ENCODE assay signal across 8 cellular contexts in genomic region chr6:32254761-32255211, GRCh38. TPM values are rescaled to one million over a fixed set of nuclear protein-coding genes. Genes with fewer than 3 reads are reported as not detected.
DNase-seq lines count a peak whose midpoint lies in the region; ATAC-seq and TF ChIP-seq lines count a peak whose summit lies in the region.

No MANE protein-coding gene starts in this region.

- intact Hi-C loops in breast epithelium (cut with DNase I; ENCODE audit: low total_unique reads), result no loop called here

- H3K36me3 ChIP-seq in HUES48 (ENCODE audit: control insufficient read depth, insufficient read depth, low read length) (no peaks in the 10 kb centered on the region), breast epithelium (no peaks in the 10 kb centered on the region)

- TF ChIP-seq POLR2A in breast epithelium (IDR thresholded peaks at IDR 0.05), result no peak

- peak overlapping the region; percentile 62 for H3K4me3 ChIP-seq in HUES48 (ENCODE audit: low read depth, low read length)
- peak overlapping the region; percentile 37 to 65 (median 48) for H3K4me3 ChIP-seq in breast epithelium

- peaks cover 0 to 2% (median 0%) of the 10 kb centered on the region in 6 donors for H3K9me3 Mint-ChIP-seq in immature natural killer cell
- H3K9me3 Mint-ChIP-seq in stimulated activated memory B cell treated with anti-CD40 and anti-IgM and Interleukin-4, amounts not matched to agents 10 μg/mL and 1 μg/mL and 100 μg/mL, for 72 hours, result no peaks in the 10 kb centered on the region

- H3K27me3 Mint-ChIP-seq in immature natural killer cell (ENCODE audit: low read depth in 3 of 3), result peaks cover 0 to 17% (median 4%) of the 10 kb centered on the region in 3 donors
- H3K27me3 Mint-ChIP-seq in stimulated activated memory B cell treated with anti-CD40 and anti-IgM and Interleukin-4, amounts not matched to agents 10 μg/mL and 1 μg/mL and 100 μg/mL, for 72 hours, result no peaks in the 10 kb centered on the region

- H3K27ac Mint-ChIP-seq in immature natural killer cell, result no peak overlapping the region
- H3K27ac Mint-ChIP-seq in stimulated activated memory B cell treated with anti-CD40 and anti-IgM and Interleukin-4, amounts not matched to agents 10 μg/mL and 1 μg/mL and 100 μg/mL, for 72 hours, result peak overlapping the region; percentile 96

- ATAC-seq in stimulated activated memory B cell treated with anti-CD40 and anti-IgM and Interleukin-4, amounts not matched to agents 10 μg/mL and 1 μg/mL and 100 μg/mL, for 72 hours, result peak; percentile 40
- ATAC-seq in activated CD4-positive, CD25-positive, alpha-beta regulatory T cell treated with anti-CD3 and anti-CD28 coated beads, Interleukin-2, amount 50 U/mL, for 24 hours, result no peak
- ATAC-seq in HG02938 (IDR thresholded peaks at IDR 0.05; ENCODE audit: unreplicated experiment), result no peak

- H3K4me1 ChIP-seq in HUES48 (ENCODE audit: control insufficient read depth, insufficient read depth, low read length) (peaks cover 13% of the 10 kb centered on the region), breast epithelium (no peaks in the 10 kb centered on the region)

- H3K27me3 ChIP-seq in HUES48 (ENCODE audit: control insufficient read depth, insufficient read depth, low read length) (no peaks in the 10 kb centered on the region), breast epithelium (no peaks in the 10 kb centered on the region)

- H3K4me3 Mint-ChIP-seq in immature natural killer cell, result peak overlapping the region in 3 of 5 donors; percentile 30 to 76 (median 63)
- H3K4me3 Mint-ChIP-seq in stimulated activated memory B cell treated with anti-CD40 and anti-IgM and Interleukin-4, amounts not matched to agents 10 μg/mL and 1 μg/mL and 100 μg/mL, for 72 hours, result peak overlapping the region; percentile 86

- H3K9me3 ChIP-seq in HUES48 (ENCODE audit: control insufficient read depth, insufficient read depth, low read length) (no peaks in the 10 kb centered on the region), breast epithelium (no peaks in the 10 kb centered on the region)

- H3K27ac ChIP-seq in HUES48 (ENCODE audit: low read depth, low read length), result no peak overlapping the region
- peak overlapping the region; percentile 69 to 83 for H3K27ac ChIP-seq in breast epithelium

- H3K36me3 Mint-ChIP-seq in immature natural killer cell, result no peaks in the 10 kb centered on the region
- H3K36me3 Mint-ChIP-seq in stimulated activated memory B cell treated with anti-CD40 and anti-IgM and Interleukin-4, amounts not matched to agents 10 μg/mL and 1 μg/mL and 100 μg/mL, for 72 hours, result peaks cover 1% of the 10 kb centered on the region

- no peak for TF ChIP-seq CTCF in breast epithelium (IDR thresholded peaks at IDR 0.05)

- H3K4me1 Mint-ChIP-seq in immature natural killer cell, result peaks cover 7 to 8% of the 10 kb centered on the region in 2 donors
- peaks cover 35% of the 10 kb centered on the region for H3K4me1 Mint-ChIP-seq in stimulated activated memory B cell treated with anti-CD40 and anti-IgM and Interleukin-4, amounts not matched to agents 10 μg/mL and 1 μg/mL and 100 μg/mL, for 72 hours

- DNase-seq in breast epithelium (ENCODE audit: low spot score in 2 of 2) (no peak), immature natural killer cell (no peak), islet precursor cell (no peak), DMS53 (lab: John Stamatoyannopoulos, UW) (no peak)

- H3K9ac ChIP-seq in HUES48 (ENCODE audit: low read depth, low read length), result peak overlapping the region; percentile 34; the same call in 1 of the 2 replicates

RNA-seq across cellular contexts. Expression of gene NOTCH4, which starts 30.9 kb away (rescaled TPM):
- total RNA-seq in breast epithelium, result 10 to 100 TPM; 20.8 to 47.9 (median 23.8) TPM
- polyA plus RNA-seq in immature natural killer cell, result 1 to 10 TPM in 2 of 3 donors, under 1 TPM in 1; 0.15 to 1.4 (median 1.2) TPM
